In the genomic region with DNA sequence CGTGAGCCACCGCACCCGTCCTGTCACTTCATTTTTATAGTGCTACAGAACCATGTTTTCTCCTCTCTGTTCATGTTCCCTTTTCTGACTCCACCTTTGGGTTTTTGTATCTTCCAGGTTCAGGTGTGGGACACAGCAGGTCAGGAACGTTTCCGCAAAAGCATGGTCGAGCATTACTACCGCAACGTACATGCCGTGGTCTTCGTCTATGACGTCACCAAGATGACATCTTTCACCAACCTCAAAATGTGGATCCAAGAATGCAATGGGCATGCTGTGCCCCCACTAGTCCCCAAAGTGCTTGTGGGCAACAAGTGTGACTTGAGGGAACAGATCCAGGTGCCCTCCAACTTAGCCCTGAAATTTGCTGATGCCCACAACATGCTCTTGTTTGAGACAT, we compare ENCODE assay signal across 1 cellular context.
TF ChIP-seq lines count a peak whose summit lies in the region.

No MANE protein-coding gene starts in this region.

TF ChIP-seq in SK-N-SH, 30 proteins besides CTCF, POLR2A, EP300 and RAD21:
- TF ChIP-seq ELF1 (IDR thresholded peaks at IDR 0.05) = no peak
- TF ChIP-seq REST (IDR thresholded peaks at IDR 0.05; ENCODE audit: low read depth, low read length) = no peak
- TF ChIP-seq SMC3 (IDR thresholded peaks at IDR 0.05; ENCODE audit: low read depth, low read length) = no peak
- no peak for TF ChIP-seq JUND (IDR thresholded peaks at IDR 0.05)
- no peak for TF ChIP-seq SIN3A (IDR thresholded peaks at IDR 0.05; ENCODE audit: borderline replicate concordance, low read depth, low read length)
- no peak for TF ChIP-seq GABPA (IDR thresholded peaks at IDR 0.05; ENCODE audit: low read depth)
- TF ChIP-seq EZH2phosphoT487 (IDR thresholded peaks at IDR 0.05; ENCODE audit: borderline replicate concordance, low read depth) = no peak
- TF ChIP-seq, protein P1, sequence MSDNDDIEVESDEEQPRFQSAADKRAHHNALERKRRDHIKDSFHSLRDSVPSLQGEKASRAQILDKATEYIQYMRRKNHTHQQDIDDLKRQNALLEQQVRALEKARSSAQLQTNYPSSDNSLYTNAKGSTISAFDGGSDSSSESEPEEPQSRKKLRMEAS (IDR thresholded peaks at IDR 0.05; ENCODE audit: low read depth) = no peak
- TF ChIP-seq NFIC (IDR thresholded peaks at IDR 0.05; ENCODE audit: borderline replicate concordance) = no peak
- no peak for TF ChIP-seq USF2 (IDR thresholded peaks at IDR 0.05; ENCODE audit: borderline replicate concordance, low read depth, low read length)
- TF ChIP-seq, protein P2, sequence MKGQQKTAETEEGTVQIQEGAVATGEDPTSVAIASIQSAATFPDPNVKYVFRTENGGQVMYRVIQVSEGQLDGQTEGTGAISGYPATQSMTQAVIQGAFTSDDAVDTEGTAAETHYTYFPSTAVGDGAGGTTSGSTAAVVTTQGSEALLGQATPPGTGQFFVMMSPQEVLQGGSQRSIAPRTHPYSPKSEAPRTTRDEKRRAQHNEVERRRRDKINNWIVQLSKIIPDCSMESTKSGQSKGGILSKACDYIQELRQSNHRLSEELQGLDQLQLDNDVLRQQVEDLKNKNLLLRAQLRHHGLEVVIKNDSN (IDR thresholded peaks at IDR 0.05; ENCODE audit: borderline replicate concordance, low read depth) = no peak
- no peak for TF ChIP-seq GATA2 (CRISPR knock-in tag; IDR thresholded peaks at IDR 0.05)
- no peak for TF ChIP-seq FOXM1 (IDR thresholded peaks at IDR 0.05; ENCODE audit: low read depth)
- TF ChIP-seq CHD2 (IDR thresholded peaks at IDR 0.05; ENCODE audit: low read length, partially characterized antibody) = no peak
- no peak for TF ChIP-seq MEF2A (IDR thresholded peaks at IDR 0.05; ENCODE audit: borderline replicate concordance, low read depth)
